Comparison of ENCODE assay signal across 9 cellular contexts in genomic region chr11:71800335-71800953, GRCh38. TPM values are rescaled to one million over a fixed set of nuclear protein-coding genes. Genes with fewer than 3 reads are reported as not detected.
DNase-seq lines count a peak whose midpoint lies in the region; ATAC-seq and TF ChIP-seq lines count a peak whose summit lies in the region.
"Not testable (repeated sequence)": the region's sequence is repeated elsewhere in the genome, so short reads cannot be mapped to it uniquely, and the experiment has no call there.
"Had no signal": no experiment of that assay in that cellular context is flagged by ENCODE, and none has a peak within 500 bp of the region (broad histone marks: within the 10 kb centered on the region; RNA-seq: fewer than 3 reads in every experiment).

No MANE protein-coding gene starts in this region.

- no CpG with 5 or more reads among the region's 13 CpGs for WGBS in neuronal stem cell (ENCODE audit: extremely low coverage in 2 of 2, insufficient read length in 2 of 2, insufficient replicate concordance in 1 of 2), 2 donors

- not testable (repeated sequence) for H3K4me1 Mint-ChIP-seq in activated B cell treated with CpG ODN at 0.5 μM for 24 hours; glutamatergic neuron (ENCODE audit: low read depth, unreplicated experiment)

- POLR2A ChIA-PET in activated B cell treated with CpG ODN at 0.5 μM for 24 hours (lab: Charles Lee): interaction anchor here (1.1 kb wide), 1 partner anchor 12 kb away, joined by 4 read pairs; no protein-coding TSS in a partner anchor

- CTCF ChIA-PET in activated B cell treated with CpG ODN at 0.5 μM for 24 hours (lab: Charles Lee): interaction anchor here (0.7 to 1.1 kb wide), 3 partner anchors 13 to 630 kb away, joined by 3 to 12 read pairs (median 4); partner anchors contain the start of genes RNF121 and XNDC1N

- not testable (repeated sequence) for H3K4me2 ChIP-seq in neuronal stem cell (ENCODE audit: insufficient read depth, low read length, poor library complexity, severe bottlenecking)

- not testable (repeated sequence) for TF ChIP-seq CTCF in activated B cell treated with CpG ODN at 0.5 μM for 24 hours (IDR thresholded peaks at IDR 0.05)
- peak; percentile 84 for TF ChIP-seq CTCF in glutamatergic neuron (IDR thresholded peaks at IDR 0.05; ENCODE audit: partially characterized antibody, unreplicated experiment)

- not testable (repeated sequence) for H3K27ac Mint-ChIP-seq in activated B cell treated with CpG ODN at 0.5 μM for 24 hours
- peak overlapping the region; percentile 76 for H3K27ac Mint-ChIP-seq in glutamatergic neuron (ENCODE audit: unreplicated experiment)

- H2AFZ ChIP-seq in neuronal stem cell (ENCODE audit: low read length): not testable (repeated sequence)

- H3K9ac ChIP-seq in neuronal stem cell (ENCODE audit: low read depth, low read length, poor library complexity): not testable (repeated sequence)

- H3K27me3 Mint-ChIP-seq in activated B cell treated with CpG ODN at 0.5 μM for 24 hours; glutamatergic neuron (ENCODE audit: unreplicated experiment): not testable (repeated sequence)

- not testable (repeated sequence) for H3K4me3 Mint-ChIP-seq in activated B cell treated with CpG ODN at 0.5 μM for 24 hours; glutamatergic neuron (ENCODE audit: unreplicated experiment)

- H3K36me3 Mint-ChIP-seq in activated B cell treated with CpG ODN at 0.5 μM for 24 hours (ENCODE audit: low read depth); glutamatergic neuron (ENCODE audit: unreplicated experiment): not testable (repeated sequence)

- not testable (repeated sequence) for H2BK120ac ChIP-seq in neuronal stem cell (ENCODE audit: low read depth, low read length)

- H3K27ac ChIP-seq in neuronal stem cell (replicated peaks; ENCODE audit: low read length): not testable (repeated sequence)

- ATAC-seq in activated B cell treated with CpG ODN at 0.5 μM for 24 hours (ENCODE audit: low read depth): not testable (repeated sequence)

- intact Hi-C loops in activated B cell treated with CpG ODN at 0.5 μM for 24 hours (cut with micrococcal nuclease): loop anchor here (1.0 kb wide), 1 partner anchor 13 kb away; no protein-coding TSS in a partner anchor

- not testable (repeated sequence) for H3K23ac ChIP-seq in neuronal stem cell (ENCODE audit: low read depth, low read length, poor library complexity)

- H3K4ac ChIP-seq in neuronal stem cell (ENCODE audit: low read length): not testable (repeated sequence)

- not testable (repeated sequence) for H3K14ac ChIP-seq in neuronal stem cell (ENCODE audit: low read length)

- H3K18ac ChIP-seq in neuronal stem cell (ENCODE audit: low read length): not testable (repeated sequence)

- H3K79me1 ChIP-seq in neuronal stem cell (ENCODE audit: low read depth, low read length): not testable (repeated sequence)

- H3K27me3 ChIP-seq in neuronal stem cell (ENCODE audit: control insufficient read depth in 3 of 3, insufficient read depth in 3 of 3, low read depth in 1 of 3, low read length in 3 of 3): not testable (repeated sequence)

- not testable (repeated sequence) for H4K91ac ChIP-seq in neuronal stem cell (ENCODE audit: low read depth, low read length, poor library complexity)

- not testable (repeated sequence) for H3K9me3 Mint-ChIP-seq in activated B cell treated with CpG ODN at 0.5 μM for 24 hours; glutamatergic neuron (ENCODE audit: unreplicated experiment)

- not testable (repeated sequence) for H3K4me3 ChIP-seq in neuronal stem cell (ENCODE audit: low read length in 2 of 2)

- not testable (repeated sequence) for H2BK15ac ChIP-seq in neuronal stem cell (ENCODE audit: low read length)

- H3K36me3 ChIP-seq in neuronal stem cell (replicated peaks in 1 of 2; ENCODE audit: control insufficient read depth in 2 of 2, insufficient read depth in 2 of 2, low read length in 2 of 2): not testable (repeated sequence)

- H3K9me3 ChIP-seq in neuronal stem cell (replicated peaks in 1 of 2; ENCODE audit: control insufficient read depth in 2 of 2, insufficient read depth in 1 of 2, low read depth in 1 of 2, low read length in 2 of 2): not testable (repeated sequence)

- H2AK5ac ChIP-seq in neuronal stem cell (ENCODE audit: low read depth, low read length): not testable (repeated sequence)

- not testable (repeated sequence) for H2BK5ac ChIP-seq in neuronal stem cell (ENCODE audit: low read length)

- H4K8ac ChIP-seq in neuronal stem cell (ENCODE audit: low read depth, low read length): not testable (repeated sequence)

- H2BK12ac ChIP-seq in neuronal stem cell (ENCODE audit: low read length): not testable (repeated sequence)

- not testable (repeated sequence) for H3K4me1 ChIP-seq in neuronal stem cell (ENCODE audit: control insufficient read depth in 2 of 2, insufficient read depth in 1 of 2, low read depth in 1 of 2, low read length in 2 of 2)

- DNase-seq in COLO668 (lab: John Stamatoyannopoulos, UW; ENCODE audit: unreplicated experiment) (peak; percentile 36), HUDEP-2 (lab: John Stamatoyannopoulos, UW; ENCODE audit: unreplicated experiment in 76 of 76) (peak in 64 of 76 experiments; percentile 5 to 82 (median 61)), NCI-H774 (lab: John Stamatoyannopoulos, UW) (peak; percentile 76), activated B cell treated with CpG ODN at 0.5 μM for 24 hours (peak; percentile 69), anterior cingulate cortex (lab: John Stamatoyannopoulos, UW) (peak in 55 of 58 donors; percentile 5 to 85 (median 54)), glutamatergic neuron (peak; percentile 90), neuronal stem cell (ENCODE audit: low spot score) (peak; percentile 56)
- DNase-seq in stimulated activated CD8-positive, alpha-beta memory T cell treated with anti-CD3 and anti-CD28 coated beads, Interleukin-4, amount 100 ng/mL, for 24 hours (ENCODE audit: low read depth): peak; percentile 72

RNA-seq across cellular contexts. Expression of gene DEFB108B, which starts 32.6 kb away (rescaled TPM):
- total RNA-seq in activated B cell treated with CpG ODN at 0.5 μM for 24 hours (not detected in 2 replicates), glutamatergic neuron (ENCODE audit: unreplicated experiment) (not detected)
- polyA plus RNA-seq in neuronal stem cell (2013, experiment 1 of 2): not detected
- polyA plus RNA-seq in neuronal stem cell (2013, experiment 2 of 2): not detected
- total RNA-seq: activated T-helper 17 cell treated with anti-CD3 and anti-CD28 coated beads, Interleukin-2, amount 50 U/mL, for 72 hours had no signal

Comparison
In these comparisons a context has a peak if more than half of its experiments do, and no peak if none do; other contexts are left out.
1. DNase-seq: peak in every context shown above with its lines; median percentile 90 in glutamatergic neuron; 76 in NCI-H774; 72 in stimulated activated CD8-positive, alpha-beta memory T cell treated with anti-CD3 and anti-CD28 coated beads, Interleukin-4, amount 100 ng/mL, for 24 hours; 69 in activated B cell treated with CpG ODN at 0.5 μM for 24 hours; 61 in HUDEP-2; 56 in neuronal stem cell; 54 in anterior cingulate cortex; 36 in COLO668.